Comparison of ENCODE assay signal across 18 cellular contexts in genomic region chr20:62825994-62826645, GRCh38. TPM values are rescaled to one million over a fixed set of nuclear protein-coding genes. Genes with fewer than 3 reads are reported as not detected.
"Had no signal": no experiment of that assay in that cellular context is flagged by ENCODE, and none has a peak within 500 bp of the region (broad histone marks: within the 10 kb centered on the region; RNA-seq: fewer than 3 reads in every experiment).

No MANE protein-coding gene starts in this region.

- H3K9me3 Mint-ChIP-seq: activated naive CD8-positive, alpha-beta T cell treated with anti-CD3 and anti-CD28 coated beads, Interleukin-2, amount 50 U/mL, for 24 hours; endodermal cell; neural crest cell; stimulated activated effector memory CD8-positive, alpha-beta T cell treated with anti-CD3 and anti-CD28 coated beads, Interleukin-12 subunit alpha, Interleukin-12 subunit beta, amount 100 ng/mL, for 72 hours had no signal

- H3K4me3 Mint-ChIP-seq: activated naive CD8-positive, alpha-beta T cell treated with anti-CD3 and anti-CD28 coated beads, Interleukin-2, amount 50 U/mL, for 24 hours; endodermal cell; neural crest cell; stimulated activated effector memory CD8-positive, alpha-beta T cell treated with anti-CD3 and anti-CD28 coated beads, Interleukin-12 subunit alpha, Interleukin-12 subunit beta, amount 100 ng/mL, for 72 hours; T-helper 17 cell had no signal

- H3K27me3 Mint-ChIP-seq: activated naive CD8-positive, alpha-beta T cell treated with anti-CD3 and anti-CD28 coated beads, Interleukin-2, amount 50 U/mL, for 24 hours; T-helper 17 cell had no signal

- H3K27me3 ChIP-seq: heart left ventricle, pancreas had no signal

- H3K4me3 ChIP-seq: heart left ventricle, lung, pancreas, tibial artery had no signal

- H3K4me1 Mint-ChIP-seq: stimulated activated effector memory CD8-positive, alpha-beta T cell treated with anti-CD3 and anti-CD28 coated beads, Interleukin-12 subunit alpha, Interleukin-12 subunit beta, amount 100 ng/mL, for 72 hours had no signal

- H3K27ac Mint-ChIP-seq: activated naive CD8-positive, alpha-beta T cell treated with anti-CD3 and anti-CD28 coated beads, Interleukin-2, amount 50 U/mL, for 24 hours; endodermal cell; stimulated activated effector memory CD8-positive, alpha-beta T cell treated with anti-CD3 and anti-CD28 coated beads, Interleukin-12 subunit alpha, Interleukin-12 subunit beta, amount 100 ng/mL, for 72 hours; T-helper 17 cell had no signal

- ATAC-seq: activated naive CD8-positive, alpha-beta T cell treated with anti-CD3 and anti-CD28 coated beads, Interleukin-2, amount 50 U/mL, for 24 hours; heart left ventricle; stimulated activated effector memory CD8-positive, alpha-beta T cell treated with anti-CD3 and anti-CD28 coated beads, Interleukin-12 subunit alpha, Interleukin-12 subunit beta, amount 100 ng/mL, for 72 hours; T-helper 17 cell had no signal

- FAIRE-seq: astrocyte, frontal cortex, pancreas had no signal

- H3K36me3 Mint-ChIP-seq: stimulated activated effector memory CD8-positive, alpha-beta T cell treated with anti-CD3 and anti-CD28 coated beads, Interleukin-12 subunit alpha, Interleukin-12 subunit beta, amount 100 ng/mL, for 72 hours had no signal

- H3K27ac ChIP-seq: pancreas, tibial artery had no signal

- H3K36me3 ChIP-seq: heart left ventricle, pancreas, tibial artery had no signal

- H3K9me3 ChIP-seq: heart left ventricle, pancreas, tibial artery had no signal

- DNase-seq: activated CD4-positive, CD25-positive, alpha-beta regulatory T cell treated with anti-CD3 and anti-CD28 coated beads, Interleukin-2, amount 50 U/mL, for 72 hours; activated naive CD4-positive, alpha-beta T cell treated with Interleukin-2 at 50 U/mL for 16 hours; activated naive CD8-positive, alpha-beta T cell treated with anti-CD3 and anti-CD28 coated beads, Interleukin-2, amount 50 U/mL, for 24 hours; activated T-cell treated with anti-CD3 and anti-CD28 coated beads for 4 hours; endodermal cell; heart left ventricle; left colon; midbrain; T-helper 17 cell; tibial artery had no signal

RNA-seq across cellular contexts. Expression of gene COL9A3, which starts 9.3 kb away (rescaled TPM):
- total RNA-seq: activated CD8-positive, alpha-beta memory T cell treated with anti-CD3 and anti-CD28 coated beads for 36 hours; myocyte; T-helper 17 cell had no signal
